24 cellular contexts compared by ENCODE assay signal in genomic region chr17:45709889-45710288, GRCh38.
DNase-seq lines count a peak whose midpoint lies in the region; ATAC-seq and TF ChIP-seq lines count a peak whose summit lies in the region.
"Had no signal": no experiment of that assay in that cellular context is flagged by ENCODE, and none has a peak within 500 bp of the region (broad histone marks: within the 10 kb centered on the region; RNA-seq: fewer than 3 reads in every experiment).

No MANE protein-coding gene starts in this region.

- H3K27ac Mint-ChIP-seq in H9, result peak overlapping the region in 1 of 3 experiments; percentile 53; a peak in 1 of 7 replicates
- H3K27ac Mint-ChIP-seq in activated CD8-positive, alpha-beta T cell treated with anti-CD3 and anti-CD28 coated beads for 36 hours, result no peak overlapping the region
- H3K27ac Mint-ChIP-seq in activated naive CD4-positive, alpha-beta T cell treated with anti-CD3 and anti-CD28 coated beads, Interleukin-2, amount 50 U/mL, for 72 hours, result no peak overlapping the region
- H3K27ac Mint-ChIP-seq: CD14-positive monocyte; CD8-positive, alpha-beta memory T cell had no signal

- no peak overlapping the region for H2BK5ac ChIP-seq in H9 (ENCODE audit: insufficient read length, low read length)

- no peaks in the 10 kb centered on the region for H3K27me3 ChIP-seq in H9 (ENCODE audit: insufficient read depth, low read length)

- intact Hi-C loops in posterior vena cava (cut with DNase I), result no loop called here
- intact Hi-C loops in activated CD8-positive, alpha-beta T cell treated with anti-CD3 and anti-CD28 coated beads for 36 hours (cut with micrococcal nuclease), result no loop called here

- TF ChIP-seq CTCF in H9 (conservative IDR thresholded peaks at IDR 0.05), result no peak; the same call in 2 of the 3 replicates
- TF ChIP-seq CTCF in activated CD8-positive, alpha-beta T cell treated with anti-CD3 and anti-CD28 coated beads for 36 hours (IDR thresholded peaks at IDR 0.05), result no peak

- H3K4me2 ChIP-seq in H9 (ENCODE audit: insufficient read depth, insufficient read length, low read length), result no peak overlapping the region
- H3K4me2 ChIP-seq: A549, SK-N-SH had no signal

- H3K4me3 Mint-ChIP-seq in H9, result no peak overlapping the region
- no peak overlapping the region for H3K4me3 Mint-ChIP-seq in activated CD8-positive, alpha-beta T cell treated with anti-CD3 and anti-CD28 coated beads for 36 hours
- H3K4me3 Mint-ChIP-seq: CD14-positive monocyte; CD8-positive, alpha-beta memory T cell had no signal

- H2BK12ac ChIP-seq in H9 (ENCODE audit: insufficient read length, low read depth, low read length), result no peak overlapping the region

- no peak overlapping the region for H3K14ac ChIP-seq in H9 (ENCODE audit: insufficient read depth, low read length)

- peaks cover 5% of the 10 kb centered on the region; the same call in 1 of the 2 replicates for H3K4me1 ChIP-seq in H9 (ENCODE audit: insufficient read depth, low read length)

- CTCF ChIA-PET in activated CD8-positive, alpha-beta T cell treated with anti-CD3 and anti-CD28 coated beads for 36 hours (lab: Charles Lee), result no interaction called here

- no peak overlapping the region for H2BK120ac ChIP-seq in H9 (ENCODE audit: low read depth, low read length, poor library complexity, severe bottlenecking)

- H3K23me2 ChIP-seq in H9 (ENCODE audit: insufficient read length, low read depth, low read length, poor library complexity, severe bottlenecking), result no peaks in the 10 kb centered on the region

- no peak overlapping the region for H3K9ac ChIP-seq in H9 (ENCODE audit: extremely low read depth, insufficient read length, low read length)
- H3K9ac ChIP-seq: SK-N-SH had no signal

- no peak overlapping the region for H4K8ac ChIP-seq in H9 (replicated peaks; ENCODE audit: insufficient read length, low read depth, low read length)

- POLR2A ChIA-PET in activated CD8-positive, alpha-beta T cell treated with anti-CD3 and anti-CD28 coated beads for 36 hours (lab: Charles Lee), result no interaction called here

- H3K4me1 Mint-ChIP-seq in H9, result peaks cover 20% of the 10 kb centered on the region in 2 experiments
- peaks cover 9% of the 10 kb centered on the region for H3K4me1 Mint-ChIP-seq in activated CD8-positive, alpha-beta T cell treated with anti-CD3 and anti-CD28 coated beads for 36 hours (ENCODE audit: low read depth)
- H3K4me1 Mint-ChIP-seq: CD14-positive monocyte; CD8-positive, alpha-beta memory T cell had no signal

- no peak overlapping the region for H4K5ac ChIP-seq in H9 (ENCODE audit: insufficient read length, low read depth, low read length)

- H3T11ph ChIP-seq in H9 (ENCODE audit: low read length), result no peak overlapping the region

- H3K27ac ChIP-seq in H9 (ENCODE audit: insufficient read length, low read depth, low read length), result no peak overlapping the region
- H3K27ac ChIP-seq: A549 had no signal

- no peaks in the 10 kb centered on the region for H3K36me3 Mint-ChIP-seq in H9 (ENCODE audit: insufficient read depth in 1 of 3, low read depth in 3 of 3)
- H3K36me3 Mint-ChIP-seq in activated CD8-positive, alpha-beta T cell treated with anti-CD3 and anti-CD28 coated beads for 36 hours (ENCODE audit: low read depth), result no peaks in the 10 kb centered on the region
- no peaks in the 10 kb centered on the region for H3K36me3 Mint-ChIP-seq in activated naive CD4-positive, alpha-beta T cell treated with anti-CD3 and anti-CD28 coated beads, Interleukin-2, amount 50 U/mL, for 72 hours
- H3K36me3 Mint-ChIP-seq: CD14-positive monocyte; CD8-positive, alpha-beta memory T cell had no signal

- H4K20me1 ChIP-seq in H9 (ENCODE audit: control insufficient read depth, insufficient read depth, insufficient read length), result no peaks in the 10 kb centered on the region

- no peaks in the 10 kb centered on the region for H3K79me2 ChIP-seq in H9 (ENCODE audit: insufficient read depth, low read length)

- H4K91ac ChIP-seq in H9 (ENCODE audit: insufficient read length, low read depth, low read length), result no peak overlapping the region

- peaks cover 0 to 3% of the 10 kb centered on the region in 2 experiments; a peak in 2 of 5 replicates for H3K9me3 Mint-ChIP-seq in H9
- H3K9me3 Mint-ChIP-seq in activated CD8-positive, alpha-beta T cell treated with anti-CD3 and anti-CD28 coated beads for 36 hours, result no peaks in the 10 kb centered on the region
- H3K9me3 Mint-ChIP-seq in activated naive CD4-positive, alpha-beta T cell treated with anti-CD3 and anti-CD28 coated beads, Interleukin-2, amount 50 U/mL, for 72 hours, result no peaks in the 10 kb centered on the region
- H3K9me3 Mint-ChIP-seq: CD14-positive monocyte; CD8-positive, alpha-beta memory T cell had no signal

- H3K9me3 ChIP-seq in H9 (ENCODE audit: control insufficient read depth, low read depth, low read length), result no peaks in the 10 kb centered on the region
- H3K9me3 ChIP-seq: A549, SK-N-SH had no signal

- no peak overlapping the region for H2BK15ac ChIP-seq in H9 (ENCODE audit: low read depth, low read length)

- peaks cover 15% of the 10 kb centered on the region for H3K27me3 Mint-ChIP-seq in H9 (ENCODE audit: low read depth)
- H3K27me3 Mint-ChIP-seq in activated CD8-positive, alpha-beta T cell treated with anti-CD3 and anti-CD28 coated beads for 36 hours, result peaks cover 12% of the 10 kb centered on the region

- DNase-seq in D341Med (ENCODE audit: low spot score) (peak; percentile 63), H9 (peak; percentile 67), iPS-NIHi11 (ENCODE audit: low spot score) (peak; percentile 35), posterior vena cava (ENCODE audit: low spot score) (peak; percentile 37), hippocampal formation (lab: John Stamatoyannopoulos, UW) (no peak)
- DNase-seq in activated CD8-positive, alpha-beta T cell treated with anti-CD3 and anti-CD28 coated beads for 36 hours, result no peak
- no peak for DNase-seq in activated naive CD4-positive, alpha-beta T cell treated with anti-CD3 and anti-CD28 coated beads, Interleukin-2, amount 50 U/mL, for 72 hours (ENCODE audit: low spot score in 2 of 2)
- DNase-seq: AML-193; CD8-positive, alpha-beta memory T cell; DMS79 treated with DMSO at 0.1 percent for 48 hours; Karpas-422; NCI-H1092; NCI-H1417 treated with DMSO at 0.1 percent for 48 hours; NCI-H1694 treated with DMSO at 0.1 percent for 48 hours; NCI-H2081; NCI-H446; NCI-H524 treated with DMSO at 0.1 percent for 48 hours; NCI-H774; NK-92 treated with Interleukin-12 subunit alpha and Interleukin-12 subunit beta, amount 100 ng/mL, for 24 hours; PC-3; SK-N-SH had no signal

- H3K4ac ChIP-seq in H9 (ENCODE audit: low read depth, low read length), result no peak overlapping the region

- H3K79me1 ChIP-seq in H9 (ENCODE audit: insufficient read depth, low read depth, low read length, poor library complexity, severe bottlenecking), result no peaks in the 10 kb centered on the region

- no peak overlapping the region for H2BK20ac ChIP-seq in H9 (ENCODE audit: low read depth, low read length, poor library complexity, severe bottlenecking)

- no peak overlapping the region for H3K56ac ChIP-seq in H9 (ENCODE audit: insufficient read length, low read depth, low read length)

- H2AK5ac ChIP-seq in H9 (ENCODE audit: insufficient read length, low read length), result no peak overlapping the region

- WGBS in H9 (ENCODE audit: extremely low coverage, insufficient read length, low lambda C conversion rate), result no CpG with 5 or more reads among the region's 3 CpGs

- no peak overlapping the region for H2AFZ ChIP-seq in H9 (ENCODE audit: low read length)

- H3K23ac ChIP-seq in H9 (ENCODE audit: insufficient read length, low read depth, low read length), result no peak overlapping the region

- no peak overlapping the region for H3K18ac ChIP-seq in H9 (ENCODE audit: insufficient read length, low read depth, low read length)

- no peak for ATAC-seq in activated CD8-positive, alpha-beta T cell treated with anti-CD3 and anti-CD28 coated beads for 36 hours
- ATAC-seq in activated naive CD4-positive, alpha-beta T cell treated with anti-CD3 and anti-CD28 coated beads, Interleukin-2, amount 50 U/mL, for 72 hours, result no peak
- ATAC-seq: A549, HepG2, PC-3 had no signal

Comparison
In these comparisons a context has a peak if more than half of its experiments do, and no peak if none do; other contexts are left out.
1. DNase-seq: peak in D341Med (single experiment), H9 (single experiment), iPS-NIHi11 (single experiment) and posterior vena cava (single experiment); none in activated CD8-positive, alpha-beta T cell treated with anti-CD3 and anti-CD28 coated beads for 36 hours (single experiment), hippocampal formation (0 of 2) and activated naive CD4-positive, alpha-beta T cell treated with anti-CD3 and anti-CD28 coated beads, Interleukin-2, amount 50 U/mL, for 72 hours (0 of 2).